Comparison of ENCODE assay signal across 28 cellular contexts in genomic region chr18:40437517-40437916, GRCh38.
DNase-seq lines count a peak whose midpoint lies in the region; FAIRE-seq and TF ChIP-seq lines count a peak whose summit lies in the region.
"Had no signal": no experiment of that assay in that cellular context is flagged by ENCODE, and none has a peak within 500 bp of the region (broad histone marks: within the 10 kb centered on the region; RNA-seq: fewer than 3 reads in every experiment).

No MANE protein-coding gene starts in this region.

- in situ Hi-C loops in G401 (cut with HindIII; ENCODE audit: low sequenced_read_pairs) = no loop called here

- no peak overlapping the region for H3K14ac ChIP-seq in H1 (ENCODE audit: insufficient read length)

- H2BK15ac ChIP-seq in H1 (ENCODE audit: low read length) = no peak overlapping the region

- no peak for TF ChIP-seq EP300 in H1 (IDR thresholded peaks at IDR 0.05; ENCODE audit: borderline replicate concordance in 1 of 2, low read depth in 2 of 2, low read length in 2 of 2)

- H3K56ac ChIP-seq in H1 (replicated peaks; ENCODE audit: insufficient read length, low read depth, low read length) = no peak overlapping the region

- no peak overlapping the region for H2BK12ac ChIP-seq in H1 (ENCODE audit: low read depth, low read length)

- no peaks in the 10 kb centered on the region for H3K79me1 ChIP-seq in H1 (ENCODE audit: low read depth, low read length)

- no peak overlapping the region for H3K23ac ChIP-seq in H1 (ENCODE audit: insufficient read length)

- no peak for TF ChIP-seq POLR2A in H1 (IDR thresholded peaks at IDR 0.05; ENCODE audit: control extremely low read depth in 1 of 2, low read depth in 2 of 2, low read length in 2 of 2)

- no peak overlapping the region for H3K4ac ChIP-seq in H1 (replicated peaks; ENCODE audit: insufficient read length, low read depth, low read length)

- no peak overlapping the region for H2BK20ac ChIP-seq in H1 (ENCODE audit: low read length)

- H2AK5ac ChIP-seq in H1 (ENCODE audit: low read depth, low read length) = no peak overlapping the region

- CTCF ChIA-PET in H1 (lab: Charles Lee; ENCODE audit: partially characterized antibody) = interaction anchor here (0.8 to 1.1 kb wide), 3 partner anchors 139 to 942 kb away, joined by 3 to 4 read pairs (median 3); no protein-coding TSS in a partner anchor

- H2BK120ac ChIP-seq in H1 (replicated peaks; ENCODE audit: low read depth, low read length) = no peak overlapping the region

- H3K27ac ChIP-seq in H1 (ENCODE audit: low read depth, low read length) = no peak overlapping the region
- H3K27ac ChIP-seq: 22Rv1, coronary artery, hepatocyte, neutrophil, testis, uterus had no signal

- no peak overlapping the region for H4K91ac ChIP-seq in H1 (replicated peaks; ENCODE audit: insufficient read length, low read length)

- H4K5ac ChIP-seq in H1 (ENCODE audit: insufficient read length, low read depth, low read length) = no peak overlapping the region

- POLR2A ChIA-PET in H1 (lab: Charles Lee; ENCODE audit: partially characterized antibody) = no interaction called here

- H2BK5ac ChIP-seq in H1 (ENCODE audit: low read depth, low read length) = no peak overlapping the region

- WGBS in H1 (ENCODE audit: extremely low coverage in 1 of 2, insufficient coverage in 1 of 2, insufficient read length in 1 of 2, insufficient replicate concordance in 2 of 2, low coverage in 1 of 2, low lambda C conversion rate in 2 of 2, missing lambda C conversion rate in 1 of 2), 2 experiments = 73% methylated on average over 3 of the region's 3 CpGs; no CpG with 5 or more reads in 1 of the 2 experiments

- TF ChIP-seq RAD21 in H1 (IDR thresholded peaks at IDR 0.05 in 1 of 2, conservative IDR thresholded peaks at IDR 0.05 in 1 of 2; ENCODE audit: low read depth in 2 of 2, low read length in 2 of 2) = peak; percentile 41 to 50

- H4K8ac ChIP-seq in H1 (ENCODE audit: extremely low read depth, insufficient read depth, low read length) = no peak overlapping the region

- H4K20me1 ChIP-seq in H1 (replicated peaks in 1 of 2; ENCODE audit: control insufficient read depth in 1 of 2, insufficient read depth in 2 of 2, low read length in 2 of 2) = no peaks in the 10 kb centered on the region

- H2AFZ ChIP-seq in H1 (ENCODE audit: low read length) = 0 out of 2 replicates have a peak overlapping the region, but pooled peaks have one; percentile 71
- H2AFZ ChIP-seq: hepatocyte had no signal

- no peak for FAIRE-seq in H1 (lab: Jason Lieb, UNC)

- DNase-seq in DMS 273 (lab: John Stamatoyannopoulos, UW; ENCODE audit: unreplicated experiment) (peak; percentile 40), DMS 273 treated with DMSO at 0.1 percent for 48 hours (lab: John Stamatoyannopoulos, UW) (no peak), NCI-H446 treated with DMSO at 0.1 percent for 48 hours (lab: John Stamatoyannopoulos, UW) (peak; percentile 22), H1 (ENCODE audit: low read depth in 1 of 2, low spot score in 2 of 2) (no peak), islet precursor cell (peak; percentile 57), G401 (ENCODE audit: low spot score) (no peak), COR-L47 (lab: John Stamatoyannopoulos, UW) (no peak)
- DNase-seq in activated CD4-positive, alpha-beta T cell treated with anti-CD3 and anti-CD28 coated beads, Interleukin-2, amount 50 U/mL, for 48 hours = no peak
- DNase-seq: activated CD4-positive, alpha-beta T cell treated with anti-CD3 and anti-CD28 coated beads for 4 hours; activated naive CD4-positive, alpha-beta T cell treated with Interleukin-2 at 50 U/mL for 16 hours; activated T-cell treated with anti-CD3 and anti-CD28 coated beads, Interleukin-2, amount 50 U/mL, for 48 hours; amniotic stem cell; Calu3; effector memory CD8-positive, alpha-beta T cell; foreskin melanocyte; GOT3; Karpas-422; left colon; MV-4-11; NCI-H69; OCI-M1; stimulated activated naive CD8-positive, alpha-beta T cell treated with anti-CD3 and anti-CD28 coated beads, Interleukin-15, Interleukin-2, amounts not matched to agents 100 U/mL and 50 U/mL, for 24 hours; testis; uterus had no signal

- H3K79me2 ChIP-seq in H1 (ENCODE audit: control insufficient read depth in 1 of 2, insufficient read depth in 2 of 2, low read length in 2 of 2) = no peaks in the 10 kb centered on the region
- H3K79me2 ChIP-seq: hepatocyte had no signal

- no peak overlapping the region for H3K4me2 ChIP-seq in H1 (ENCODE audit: insufficient read depth in 1 of 2, low read depth in 2 of 2, low read length in 2 of 2)
- H3K4me2 ChIP-seq: hepatocyte had no signal

- H3K23me2 ChIP-seq in H1 (ENCODE audit: low read depth, low read length) = no peaks in the 10 kb centered on the region

- TF ChIP-seq CTCF in H1 (IDR thresholded peaks at IDR 0.05; ENCODE audit: control extremely low read depth in 1 of 3, insufficient read depth in 1 of 3, low read depth in 1 of 3, low read length in 3 of 3) = peak in 1 of 3 experiments; percentile 20; a peak in 1 of 4 replicates

- H3K9ac ChIP-seq in H1 (replicated peaks in 1 of 4; ENCODE audit: extremely low read depth in 1 of 4, low read depth in 3 of 4, low read length in 3 of 4) = no peak overlapping the region

- no peak overlapping the region for H3K4me3 ChIP-seq in H1 (ENCODE audit: extremely low read depth in 1 of 4, insufficient read depth in 2 of 4, low read depth in 3 of 4, low read length in 4 of 4)
- H3K4me3 ChIP-seq: coronary artery, hepatocyte, testis, uterus had no signal

- no peaks in the 10 kb centered on the region for H3K9me3 ChIP-seq in H1 (ENCODE audit: insufficient read depth in 2 of 2, low read depth in 1 of 2, low read length in 1 of 2)
- H3K9me3 ChIP-seq: neutrophil, testis, uterus had no signal

- no peaks in the 10 kb centered on the region for H3K36me3 ChIP-seq in H1 (ENCODE audit: control insufficient read depth in 2 of 4, insufficient read depth in 4 of 4, low read length in 3 of 4)
- H3K36me3 ChIP-seq: neutrophil, uterus had no signal

- no peaks in the 10 kb centered on the region for H3K4me1 ChIP-seq in H1 (replicated peaks in 1 of 4; ENCODE audit: control insufficient read depth in 3 of 4, insufficient read depth in 4 of 4, low read length in 3 of 4)
- H3K4me1 ChIP-seq: testis, uterus had no signal

- H3K18ac ChIP-seq in H1 (ENCODE audit: extremely low read depth, low read length) = no peak overlapping the region

- no peaks in the 10 kb centered on the region for H3K27me3 ChIP-seq in H1 (replicated peaks in 1 of 4; ENCODE audit: control insufficient read depth in 3 of 4, extremely low read depth in 1 of 4, insufficient read depth in 3 of 4, low read length in 3 of 4)
- H3K27me3 ChIP-seq: hepatocyte, neutrophil, testis, uterus had no signal

TF ChIP-seq in H1, 55 proteins besides CTCF, POLR2A, EP300 and RAD21:
- TF ChIP-seq TAF1 (IDR thresholded peaks at IDR 0.05; ENCODE audit: low read depth, low read length) = no peak
- TF ChIP-seq GTF2F1 (IDR thresholded peaks at IDR 0.05; ENCODE audit: borderline replicate concordance, low read depth, low read length) = no peak
- no peak for TF ChIP-seq JUND (IDR thresholded peaks at IDR 0.05; ENCODE audit: low read length)
- no peak for TF ChIP-seq BCL11A (IDR thresholded peaks at IDR 0.05; ENCODE audit: low read depth in 2 of 2, low read length in 2 of 2)

Comparison
In these comparisons a context has a peak if more than half of its experiments do, and no peak if none do; other contexts are left out.
1. DNase-seq: peak in DMS 273 (single experiment), NCI-H446 treated with DMSO at 0.1 percent for 48 hours (single experiment) and islet precursor cell (single experiment); none in DMS 273 treated with DMSO at 0.1 percent for 48 hours (single experiment), H1 (0 of 2), G401 (single experiment), activated CD4-positive, alpha-beta T cell treated with anti-CD3 and anti-CD28 coated beads, Interleukin-2, amount 50 U/mL, for 48 hours (0 of 2) and COR-L47 (single experiment).